Comparison of ENCODE assay signal across 9 cellular contexts in genomic region chr13:31012285-31013024, GRCh38.
A peak's percentile ranks its signal among the peaks of the same experiment; 100 is the strongest.
DNase-seq lines count a peak whose midpoint lies in the region; ATAC-seq lines count a peak whose summit lies in the region.
"Had no signal": no experiment of that assay in that cellular context is flagged by ENCODE, and none has a peak within 500 bp of the region (broad histone marks: within the 10 kb centered on the region; RNA-seq: fewer than 3 reads in every experiment).

No MANE protein-coding gene starts in this region.

- ATAC-seq in GM18867 (IDR thresholded peaks at IDR 0.05; ENCODE audit: unreplicated experiment) = peak; percentile 35
- no peak for ATAC-seq in GM21447 (IDR thresholded peaks at IDR 0.05; ENCODE audit: unreplicated experiment)

- DNase-seq in A172 (ENCODE audit: low spot score) = peak; percentile 13
- DNase-seq in NOMO-1 treated with dmso at 0.1 percent for 144 hours (lab: John Stamatoyannopoulos, UW; ENCODE audit: unreplicated experiment) = peak; percentile 78
- DNase-seq in fibroblast of peridontal ligament (ENCODE audit: extremely low read depth) = peak; percentile 53
- DNase-seq in activated naive CD4-positive, alpha-beta T cell treated with Interleukin-2 at 50 U/mL for 16 hours = no peak
- no peak for DNase-seq in activated T-cell treated with anti-CD3 and anti-CD28 coated beads, Interleukin-2, amount 50 U/mL, for 48 hours
- no peak for DNase-seq in NCI-H1930 (lab: John Stamatoyannopoulos, UW)
- DNase-seq: NCI-H1092 had no signal

Comparison
In these comparisons a context has a peak if more than half of its experiments do, and no peak if none do; other contexts are left out.
1. DNase-seq: peak in A172 (single experiment), NOMO-1 treated with dmso at 0.1 percent for 144 hours (single experiment) and fibroblast of peridontal ligament (single experiment); none in activated naive CD4-positive, alpha-beta T cell treated with Interleukin-2 at 50 U/mL for 16 hours (single experiment), activated T-cell treated with anti-CD3 and anti-CD28 coated beads, Interleukin-2, amount 50 U/mL, for 48 hours (0 of 2) and NCI-H1930 (0 of 2).